ENCODE assay signal across 8 cellular contexts in genomic region chr17:10614536-10615155, GRCh38. TPM values are rescaled to one million over a fixed set of nuclear protein-coding genes. Genes with fewer than 3 reads are reported as not detected.
DNase-seq lines count a peak whose midpoint lies in the region; ATAC-seq and TF ChIP-seq lines count a peak whose summit lies in the region.

No MANE protein-coding gene starts in this region.

- H3K4me3 ChIP-seq in fibroblast of lung (replicated peaks in 1 of 4; ENCODE audit: control extremely low read depth in 1 of 4, insufficient read depth in 1 of 4, low read depth in 3 of 4, low read length in 4 of 4) = no peak overlapping the region

- no peaks in the 10 kb centered on the region for H3K4me1 ChIP-seq in fibroblast of lung (ENCODE audit: control insufficient read depth, extremely low read depth, insufficient read depth, low read length)

- no peaks in the 10 kb centered on the region for H3K27me3 ChIP-seq in fibroblast of lung (ENCODE audit: control insufficient read depth, insufficient read depth, low read length)

- no peaks in the 10 kb centered on the region for H3K79me2 ChIP-seq in fibroblast of lung (ENCODE audit: control insufficient read depth, insufficient read depth, low read length)

- H3K36me3 ChIP-seq in fibroblast of lung (ENCODE audit: control insufficient read depth, insufficient read depth, low read length) = no peaks in the 10 kb centered on the region

- in situ Hi-C loops in SK-MEL-5 (cut with HindIII; ENCODE audit: low pct_unique_long_range_greater_than_20kb, low sequenced_read_pairs) = no loop called here

- H4K20me1 ChIP-seq in fibroblast of lung (ENCODE audit: control insufficient read depth, extremely low read depth, insufficient read depth, low read length) = no peaks in the 10 kb centered on the region

- H2AFZ ChIP-seq in fibroblast of lung (ENCODE audit: low read length) = no peak overlapping the region

- DNase-seq in SIG-M5 treated with dmso at 0.1 percent for 504 hours (lab: John Stamatoyannopoulos, UW; ENCODE audit: unreplicated experiment) (peak; percentile 37), SIG-M5 (lab: John Stamatoyannopoulos, UW) (no peak), HT-29 (ENCODE audit: low spot score) (peak; percentile 69), SK-MEL-5 (ENCODE audit: low read depth, low spot score) (peak; percentile 78), fibroblast of lung (ENCODE audit: low read depth in 2 of 2) (peak; percentile 17 to 65), non-pigmented ciliary epithelial cell (ENCODE audit: low read depth) (peak; percentile 15), foreskin melanocyte (no peak)

- H3K27ac ChIP-seq in fibroblast of lung (ENCODE audit: insufficient read depth, low read length) = no peak overlapping the region

- no peak overlapping the region for H3K4me2 ChIP-seq in fibroblast of lung (ENCODE audit: extremely low read depth, insufficient read depth, low read length)

- ATAC-seq in GM18873 (IDR thresholded peaks at IDR 0.05; ENCODE audit: low FRiP score, unreplicated experiment) = no peak

- H3K9me3 ChIP-seq in fibroblast of lung (ENCODE audit: control insufficient read depth, insufficient read depth, low read depth, low read length) = no peaks in the 10 kb centered on the region

- TF ChIP-seq CTCF in fibroblast of lung (conservative IDR thresholded peaks at IDR 0.05 in 1 of 2, IDR thresholded peaks at IDR 0.05 in 1 of 2; ENCODE audit: low read depth in 1 of 2, low read length in 2 of 2) = peak; percentile 78 to 85

- no peak overlapping the region for H3K9ac ChIP-seq in fibroblast of lung (ENCODE audit: insufficient read depth, low read length)

RNA-seq across cellular contexts. Expression of gene MYH3, which starts 42.5 kb away (rescaled TPM):
- 0.25 and 1.0 TPM in 2 replicates for total RNA-seq in HT-29 (2014; rRNA removed; shearing (Covaris generic))
- 0.71 and 1.3 TPM in 2 replicates for total RNA-seq in SK-MEL-5 (2014; rRNA removed; shearing (Covaris generic))
- 0.41 and 1.9 TPM in 2 replicates for polyA plus RNA-seq in SK-MEL-5 (2015; cell fraction: cytosol; rRNA removed)
- polyA plus RNA-seq in SK-MEL-5 (2015; cell fraction: nucleus; rRNA removed) = 13.9 and 19.1 TPM in 2 replicates
- total RNA-seq in fibroblast of lung = 0.50 and 0.51 TPM in 2 replicates
- polyA plus RNA-seq in fibroblast of lung = 0.25 and 1.0 TPM in 2 replicates
- 0.44 and 0.52 TPM in 2 replicates for polyA plus RNA-seq in fibroblast of lung (2012)
- polyA minus RNA-seq in fibroblast of lung (ENCODE audit: low replicate concordance) = not detected in 2 replicates

Comparison
In these comparisons a context has a peak if more than half of its experiments do, and no peak if none do; other contexts are left out.
1. DNase-seq: peak in SIG-M5 treated with dmso at 0.1 percent for 504 hours (single experiment), HT-29 (single experiment), SK-MEL-5 (single experiment), fibroblast of lung (2 of 2) and non-pigmented ciliary epithelial cell (single experiment); none in SIG-M5 (single experiment) and foreskin melanocyte (single experiment).